In the genomic region with DNA sequence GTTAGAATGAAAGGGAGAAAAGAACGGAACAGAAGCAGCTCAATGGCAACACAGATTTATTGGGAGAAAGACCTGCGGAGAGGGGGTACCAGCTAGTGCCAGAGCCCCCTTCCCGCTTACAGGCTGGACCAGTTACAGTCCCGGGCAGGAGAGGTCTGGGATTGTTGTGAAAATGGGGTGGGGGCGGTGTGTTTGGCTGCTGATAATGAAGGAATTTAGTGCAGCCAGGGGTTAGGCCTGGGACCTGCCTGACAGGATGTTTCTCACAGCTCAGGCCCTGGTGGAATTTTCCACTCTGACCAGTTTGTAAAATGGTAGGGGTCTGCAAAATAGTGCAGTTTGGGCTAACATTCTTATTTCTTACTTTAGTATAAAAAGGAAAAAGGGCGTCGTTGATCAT, we compare ENCODE assay signal across 23 cellular contexts.
DNase-seq lines count a peak whose midpoint lies in the region; ATAC-seq, FAIRE-seq and TF ChIP-seq lines count a peak whose summit lies in the region.
"Had no signal": no experiment of that assay in that cellular context is flagged by ENCODE, and none has a peak within 500 bp of the region (broad histone marks: within the 10 kb centered on the region; RNA-seq: fewer than 3 reads in every experiment).

No MANE protein-coding gene starts in this region.

- no peaks in the 10 kb centered on the region for H3F3A ChIP-seq in PC-3 (ENCODE audit: low read length, unreplicated experiment)

- POLR2A ChIA-PET in HCT116 (lab: Charles Lee) (no interaction called here), endothelial cell of umbilical vein (lab: Charles Lee) (no interaction called here), PC-3 (lab: Charles Lee; ENCODE audit: unreplicated experiment) (no interaction called here)

- FAIRE-seq in endothelial cell of umbilical vein (lab: Jason Lieb, UNC): no peak
- FAIRE-seq: GM12878 had no signal

- H3K9me3 ChIP-seq in HCT116 (ENCODE audit: control insufficient read depth in 1 of 2, insufficient read depth in 1 of 2, low read depth in 1 of 2, low read length in 2 of 2) (no peaks in the 10 kb centered on the region), endothelial cell of umbilical vein (replicated peaks; ENCODE audit: control insufficient read depth, insufficient read depth, low read length) (no peaks in the 10 kb centered on the region), mesodermal cell (ENCODE audit: control insufficient read depth, low read length) (no peaks in the 10 kb centered on the region), PC-3 (ENCODE audit: low read length) (no peaks in the 10 kb centered on the region)
- H3K9me3 ChIP-seq: A549, HAP-1, Peyer's patch had no signal

- H3K27ac ChIP-seq in HCT116 (ENCODE audit: low read depth, low read length) (no peak overlapping the region), endothelial cell of umbilical vein (ENCODE audit: insufficient read depth, low read depth, low read length) (no peak overlapping the region), mesodermal cell (ENCODE audit: low read depth, low read length, severe bottlenecking) (peak overlapping the region; percentile 91), PC-3 (ENCODE audit: low read length) (no peak overlapping the region)
- H3K27ac ChIP-seq: A549, GM23248, Peyer's patch, SK-N-MC had no signal

- no peak for ATAC-seq in HCT116
- ATAC-seq in SK-N-SH treated with all-trans-retinoic acid at 6 μM for 48 hours: no peak
- no peak for ATAC-seq in PC-3
- ATAC-seq: A549, GM12878 had no signal

- H3K4me1 ChIP-seq in HCT116 (ENCODE audit: control insufficient read depth in 1 of 2, insufficient read depth in 2 of 2, low read length in 2 of 2) (peaks cover 4 to 20% of the 10 kb centered on the region in 2 experiments; a peak in 3 of 4 replicates), endothelial cell of umbilical vein (ENCODE audit: control insufficient read depth, extremely low read depth, insufficient read depth, low read length) (no peaks in the 10 kb centered on the region), mesodermal cell (ENCODE audit: control insufficient read depth, insufficient read depth, low read length, poor library complexity, severe bottlenecking) (peaks cover 4% of the 10 kb centered on the region), PC-3 (ENCODE audit: insufficient read depth, low read length) (peaks cover 56% of the 10 kb centered on the region)
- H3K4me1 ChIP-seq: A549, HAP-1, Peyer's patch had no signal

- H3K4me2 ChIP-seq in HCT116 (ENCODE audit: low read length) (no peak overlapping the region), endothelial cell of umbilical vein (ENCODE audit: insufficient read depth, low read length) (no peak overlapping the region), PC-3 (ENCODE audit: low read length) (no peak overlapping the region)
- H3K4me2 ChIP-seq: A549 had no signal

- DNase-seq in ELF-1 (ENCODE audit: low read depth, low spot score) (peak; percentile 89), HCT116 (ENCODE audit: low read depth, low spot score) (no peak), endothelial cell of umbilical vein (ENCODE audit: low read depth, low spot score) (peak; percentile 28), PC-3 (no peak), SHP77 treated with DMSO at 0.1 percent for 48 hours (lab: John Stamatoyannopoulos, UW) (no peak)
- DNase-seq: C1 segment of cervical spinal cord; CD4-positive, alpha-beta memory T cell; COR-L47; GDM1; GM23248; KG1; MM.1S; NCI-H2029; NCI-H2227 treated with DMSO at 0.1 percent for 48 hours; NCI-H69; Peyer's patch; SIG-M5 had no signal

- dilution Hi-C loops in endothelial cell of umbilical vein (cut with MboI; ENCODE audit: extremely low pct_ligation_motif_present, low sequenced_read_pairs): no loop called here

- H3K79me2 ChIP-seq in HCT116 (ENCODE audit: insufficient read depth, low read length) (no peaks in the 10 kb centered on the region), endothelial cell of umbilical vein (ENCODE audit: control insufficient read depth, insufficient read depth, low read length) (no peaks in the 10 kb centered on the region), PC-3 (ENCODE audit: low read length) (no peaks in the 10 kb centered on the region)

- H4K20me1 ChIP-seq in HCT116 (ENCODE audit: insufficient read depth): no peaks in the 10 kb centered on the region
- no peaks in the 10 kb centered on the region for H4K20me1 ChIP-seq in endothelial cell of umbilical vein (replicated peaks; ENCODE audit: control insufficient read depth, extremely low read depth, insufficient read depth, low read length)
- H4K20me1 ChIP-seq in PC-3 (ENCODE audit: low read length): no peaks in the 10 kb centered on the region

- BruUV-seq in HCT116 (replicated peaks; lab: Mats Ljungman, UMichigan): TSS peak; percentile 31
- BruUV-seq in endothelial cell of umbilical vein (replicated peaks; lab: Mats Ljungman, UMichigan): no TSS peak
- BruUV-seq in PC-3 (replicated peaks; lab: Mats Ljungman, UMichigan): no TSS peak

- no peaks in the 10 kb centered on the region for H3K36me3 ChIP-seq in HCT116 (ENCODE audit: control insufficient read depth in 1 of 2, insufficient read depth in 2 of 2, low read length in 2 of 2)
- H3K36me3 ChIP-seq in endothelial cell of umbilical vein (ENCODE audit: control insufficient read depth in 2 of 2, extremely low read depth in 1 of 2, insufficient read depth in 2 of 2, low read length in 2 of 2): peaks cover 0 to 2% of the 10 kb centered on the region in 2 experiments
- peaks cover 11% of the 10 kb centered on the region for H3K36me3 ChIP-seq in mesodermal cell (ENCODE audit: control insufficient read depth, insufficient read depth, low read length)
- H3K36me3 ChIP-seq in PC-3 (ENCODE audit: low read depth, low read length): no peaks in the 10 kb centered on the region
- H3K36me3 ChIP-seq: Peyer's patch had no signal

- H3K27me3 ChIP-seq in HCT116 (ENCODE audit: insufficient read depth, low read length) (no peaks in the 10 kb centered on the region), endothelial cell of umbilical vein (ENCODE audit: control insufficient read depth in 2 of 2, insufficient read depth in 2 of 2, low read length in 2 of 2) (no peaks in the 10 kb centered on the region), PC-3 (ENCODE audit: low read length) (no peaks in the 10 kb centered on the region)
- H3K27me3 ChIP-seq: Peyer's patch had no signal

- 75 to 100% methylated on average over 1 to 2 of the region's 7 CpGs for WGBS in mesodermal cell (ENCODE audit: insufficient coverage in 2 of 2), 2 experiments

- H2AFZ ChIP-seq in HCT116 (ENCODE audit: low read depth, low read length, poor library complexity, severe bottlenecking): no peak overlapping the region
- H2AFZ ChIP-seq in endothelial cell of umbilical vein (ENCODE audit: low read depth, low read length): no peak overlapping the region
- H2AFZ ChIP-seq in PC-3 (ENCODE audit: low read length): no peak overlapping the region
- H2AFZ ChIP-seq: GM23248 had no signal

- intact Hi-C loops in HCT116 (cut with micrococcal nuclease): no loop called here
- intact Hi-C loops in endothelial cell of umbilical vein (cut with micrococcal nuclease): no loop called here
- intact Hi-C loops in PC-3 (cut with micrococcal nuclease): no loop called here

- no peak for TF ChIP-seq POLR2A in HCT116 (IDR thresholded peaks at IDR 0.05; ENCODE audit: borderline replicate concordance, extremely low read depth, insufficient read depth, insufficient read length)
- TF ChIP-seq POLR2A in endothelial cell of umbilical vein (IDR thresholded peaks at IDR 0.05; ENCODE audit: low read depth, low read length): no peak

- H3K4me3 ChIP-seq in HCT116 (replicated peaks in 1 of 2; ENCODE audit: low read depth in 1 of 2, low read length in 2 of 2): no peak overlapping the region
- no peak overlapping the region for H3K4me3 ChIP-seq in endothelial cell of umbilical vein (replicated peaks in 1 of 3; ENCODE audit: insufficient read depth in 1 of 3, low read depth in 1 of 3, low read length in 3 of 3)
- no peak overlapping the region for H3K4me3 ChIP-seq in mesodermal cell (ENCODE audit: extremely low read depth, insufficient read depth, low read length, poor library complexity, severe bottlenecking)
- no peak overlapping the region for H3K4me3 ChIP-seq in PC-3 (ENCODE audit: low read length)
- H3K4me3 ChIP-seq: A549, GM12878, GM23248, HAP-1, Peyer's patch, SK-N-MC had no signal

- RAD21 ChIA-PET in HCT116 (lab: Charles Lee; ENCODE audit: low non-redundant PET in 1 of 2, low total read pairs in 2 of 2, uncharacterized antibody in 2 of 2, unreplicated experiment in 2 of 2): no interaction called here

- TF ChIP-seq RAD21 in HCT116 (IDR thresholded peaks at IDR 0.05; ENCODE audit: low read depth): no peak

- no peaks in the 10 kb centered on the region for H3K9me1 ChIP-seq in endothelial cell of umbilical vein (replicated peaks; ENCODE audit: control insufficient read depth, extremely low read depth, insufficient read depth, low read length)

- H3K9me2 ChIP-seq in HCT116 (ENCODE audit: insufficient read depth) (no peaks in the 10 kb centered on the region), PC-3 (replicated peaks; ENCODE audit: low read length) (no peaks in the 10 kb centered on the region)

- CTCF ChIA-PET in HCT116 (lab: Charles Lee) (no interaction called here), endothelial cell of umbilical vein (lab: Charles Lee) (no interaction called here), PC-3 (lab: Charles Lee) (no interaction called here)

- H3K9ac ChIP-seq in HCT116 (ENCODE audit: low read length) (no peak overlapping the region), endothelial cell of umbilical vein (replicated peaks; ENCODE audit: extremely low read depth, insufficient read depth, low read length) (no peak overlapping the region), PC-3 (ENCODE audit: low read length) (no peak overlapping the region)
- H3K9ac ChIP-seq: GM23248 had no signal

- TF ChIP-seq CTCF in HCT116 (IDR thresholded peaks at IDR 0.05 in 2 of 3, conservative IDR thresholded peaks at IDR 0.05 in 1 of 3; ENCODE audit: borderline replicate concordance in 1 of 3, insufficient read depth in 1 of 3, low read depth in 2 of 3, low read length in 2 of 3) (no peak), endothelial cell of umbilical vein (IDR thresholded peaks at IDR 0.05; ENCODE audit: extremely low read depth in 1 of 2, insufficient read depth in 1 of 2, low read depth in 1 of 2, low read length in 2 of 2) (no peak), PC-3 (conservative IDR thresholded peaks at IDR 0.05; ENCODE audit: low read depth, low read length) (no peak)

TF ChIP-seq in HCT116, 20 proteins besides CTCF, POLR2A, EP300 and RAD21 (continues in another document):
- TF ChIP-seq ATF3 (IDR thresholded peaks at IDR 0.05): no peak

TF ChIP-seq in endothelial cell of umbilical vein, 7 proteins besides CTCF, POLR2A, EP300 and RAD21:
- TF ChIP-seq MYC (IDR thresholded peaks at IDR 0.05; ENCODE audit: low read depth, low read length): no peak

TF ChIP-seq in SK-N-SH treated with all-trans-retinoic acid at 6 μM for 48 hours, 23 proteins besides CTCF, POLR2A, EP300 and RAD21 (continues in another document):
- no peak for TF ChIP-seq RARB (CRISPR knock-in tag; IDR thresholded peaks at IDR 0.05)
- TF ChIP-seq TCF4 (CRISPR knock-in tag; IDR thresholded peaks at IDR 0.05; ENCODE audit: borderline replicate concordance): no peak

Comparison
In these comparisons a context has a peak if more than half of its experiments do, and no peak if none do; other contexts are left out.
1. DNase-seq: peak in ELF-1 (single experiment) and endothelial cell of umbilical vein (single experiment); none in HCT116 (single experiment), PC-3 (single experiment) and SHP77 treated with DMSO at 0.1 percent for 48 hours (single experiment).